In genomic region chr2:108492364-108492763, GRCh38 we compare ENCODE assay signal across 12 cellular contexts. TPM values are rescaled to one million over a fixed set of nuclear protein-coding genes. Genes with fewer than 3 reads are reported as not detected.
DNase-seq lines count a peak whose midpoint lies in the region; ATAC-seq, FAIRE-seq and TF ChIP-seq lines count a peak whose summit lies in the region.
"Had no signal": no experiment of that assay in that cellular context is flagged by ENCODE, and none has a peak within 500 bp of the region (broad histone marks: within the 10 kb centered on the region; RNA-seq: fewer than 3 reads in every experiment).

No MANE protein-coding gene starts in this region.

- POLR2A ChIA-PET in AG04450 (lab: Yijun Ruan, JAX), result interaction anchor here (1.0 to 1.3 kb wide), 2 partner anchors 43 to 83 kb away, joined by 4 read pairs; partner anchors contain the start of gene GCC2

- H3K4me1 ChIP-seq in mesenchymal stem cell (ENCODE audit: control insufficient read depth, insufficient read depth, low read depth, low read length), result no peaks in the 10 kb centered on the region

- TF ChIP-seq CTCF in AG04450 (IDR thresholded peaks at IDR 0.05; ENCODE audit: low read depth, low read length) (no peak), bronchial epithelial cell (IDR thresholded peaks at IDR 0.05; ENCODE audit: insufficient read depth, low read length, severe bottlenecking) (no peak)

- H2BK12ac ChIP-seq in mesenchymal stem cell (ENCODE audit: low read length in 2 of 2), result no peak overlapping the region

- H3K36me3 ChIP-seq in bronchial epithelial cell (ENCODE audit: control insufficient read depth, insufficient read depth, low read length) (peaks cover 1% of the 10 kb centered on the region), mesenchymal stem cell (ENCODE audit: control insufficient read depth in 1 of 2, insufficient read depth in 2 of 2, low read depth in 1 of 2, low read length in 2 of 2) (peaks cover 10 to 78% of the 10 kb centered on the region in 2 experiments)

- no peak overlapping the region for H2AK5ac ChIP-seq in mesenchymal stem cell (ENCODE audit: low read length, severe bottlenecking)

- H3K4ac ChIP-seq in mesenchymal stem cell (ENCODE audit: low read depth in 1 of 2, low read length in 2 of 2), result no peak overlapping the region

- intact Hi-C loops in posterior cingulate gyrus (cut with DNase I), result no loop called here

- H3K79me1 ChIP-seq in mesenchymal stem cell (replicated peaks; ENCODE audit: low read length, poor library complexity, severe bottlenecking), result peaks cover 6% of the 10 kb centered on the region

- no peak overlapping the region for H3K18ac ChIP-seq in mesenchymal stem cell (ENCODE audit: low read depth in 1 of 2, low read length in 2 of 2)

- H3K14ac ChIP-seq in mesenchymal stem cell (ENCODE audit: low read length in 2 of 2), result no peak overlapping the region

- H2AFZ ChIP-seq in mesenchymal stem cell (ENCODE audit: low read depth, low read length), result no peak overlapping the region
- H2AFZ ChIP-seq: PC-9 had no signal

- H3K27me3 ChIP-seq in AG04450 (ENCODE audit: control insufficient read depth, insufficient read depth, low read length), result no peaks in the 10 kb centered on the region
- no peaks in the 10 kb centered on the region for H3K27me3 ChIP-seq in bronchial epithelial cell (ENCODE audit: control insufficient read depth, insufficient read depth, low read length)
- no peaks in the 10 kb centered on the region for H3K27me3 ChIP-seq in mesenchymal stem cell (ENCODE audit: control insufficient read depth in 1 of 2, insufficient read depth in 1 of 2, low read length in 2 of 2)

- no peak overlapping the region for H4K8ac ChIP-seq in mesenchymal stem cell (ENCODE audit: low read length)

- H3K4me3 ChIP-seq in AG04450 (ENCODE audit: low read depth, low read length) (no peak overlapping the region), bronchial epithelial cell (ENCODE audit: low read depth, low read length) (no peak overlapping the region), mesenchymal stem cell (ENCODE audit: insufficient read depth in 1 of 2, low read depth in 1 of 2, low read length in 2 of 2) (no peak overlapping the region)
- H3K4me3 ChIP-seq: PC-9 had no signal

- no peak overlapping the region for H2BK15ac ChIP-seq in mesenchymal stem cell (ENCODE audit: low read depth, poor library complexity, severe bottlenecking)

- H3K27ac ChIP-seq in AG04450 (ENCODE audit: low read depth, low read length), result no peak overlapping the region
- peak overlapping the region; percentile 82 for H3K27ac ChIP-seq in mesenchymal stem cell (ENCODE audit: low read length, poor library complexity, severe bottlenecking)
- H3K27ac ChIP-seq: PC-9 had no signal

- no peak overlapping the region for H4K91ac ChIP-seq in mesenchymal stem cell (ENCODE audit: low read length)

- H3K4me2 ChIP-seq in mesenchymal stem cell (ENCODE audit: low read length, poor library complexity, severe bottlenecking), result no peak overlapping the region
- H3K4me2 ChIP-seq: PC-9 had no signal

- CTCF ChIA-PET in AG04450 (lab: Charles Lee), result interaction anchor here (1.7 kb wide), 1 partner anchor 91 kb away, joined by 13 read pairs; no protein-coding TSS in a partner anchor

- H2BK120ac ChIP-seq in mesenchymal stem cell (ENCODE audit: low read depth, low read length), result no peak overlapping the region

- no peaks in the 10 kb centered on the region for H3K9me3 ChIP-seq in AG04450 (ENCODE audit: control insufficient read depth, insufficient read depth, low read length)
- no peaks in the 10 kb centered on the region for H3K9me3 ChIP-seq in mesenchymal stem cell (ENCODE audit: control insufficient read depth, low read length)

- 5% methylated on average over 4 of the region's 4 CpGs for WGBS in mesenchymal stem cell

- no peak for ATAC-seq in HG03378 (IDR thresholded peaks at IDR 0.05; ENCODE audit: unreplicated experiment)

- FAIRE-seq in bronchial epithelial cell (lab: Jason Lieb, UNC), result peak; percentile 62

- no peak overlapping the region for H3K23ac ChIP-seq in mesenchymal stem cell (ENCODE audit: low read length in 2 of 2)

- no peak overlapping the region for H3K9ac ChIP-seq in mesenchymal stem cell (ENCODE audit: low read length)

- H2BK5ac ChIP-seq in mesenchymal stem cell (ENCODE audit: low read depth, low read length, poor library complexity, severe bottlenecking), result no peak overlapping the region

- DNase-seq in AG04450 (ENCODE audit: low read depth, low spot score) (peak; percentile 70), HuH-7 (ENCODE audit: low spot score) (peak; percentile 21), bronchial epithelial cell (ENCODE audit: low read depth) (peak; percentile 98), mesenchymal stem cell (peak; percentile 98), NCI-H1417 (lab: John Stamatoyannopoulos, UW) (no peak), NCI-H345 (lab: John Stamatoyannopoulos, UW) (no peak), posterior cingulate gyrus (no peak)
- DNase-seq: activated B cell treated with CpG ODN at 0.5 μM for 24 hours, NCI-H1105 treated with DMSO at 0.1 percent for 48 hours, PC-9, substantia nigra had no signal

RNA-seq across cellular contexts. Expression of gene LIMS1, which starts 41.9 kb away (rescaled TPM):
- polyA plus RNA-seq in AG04450 (2011; rRNA removed), result 87.3 and 95.0 TPM in 2 replicates
- polyA minus RNA-seq in AG04450 (2011; rRNA and poly(A)+ RNA removed), result 108 and 116 TPM in 2 replicates
- total RNA-seq in bronchial epithelial cell, result 42.1 and 62.1 TPM in 2 replicates
- 146 TPM for polyA plus RNA-seq in mesenchymal stem cell (2013, experiment 1 of 2)
- 150 TPM for polyA plus RNA-seq in mesenchymal stem cell (2013, experiment 2 of 2)

RNA-seq across cellular contexts. Expression of gene GCC2, which starts 43.4 kb away (rescaled TPM):
- 13.2 and 19.5 TPM in 2 replicates for polyA plus RNA-seq in AG04450 (2011; rRNA removed)
- polyA minus RNA-seq in AG04450 (2011; rRNA and poly(A)+ RNA removed), result 9.0 and 17.7 TPM in 2 replicates
- total RNA-seq in bronchial epithelial cell, result 9.0 and 10.1 TPM in 2 replicates
- 31.4 TPM for polyA plus RNA-seq in mesenchymal stem cell (2013, experiment 1 of 2)
- polyA plus RNA-seq in mesenchymal stem cell (2013, experiment 2 of 2), result 32.8 TPM

Comparison
In these comparisons a context has a peak if more than half of its experiments do, and no peak if none do; other contexts are left out.
1. DNase-seq: peak in AG04450 (single experiment), HuH-7 (single experiment), bronchial epithelial cell (single experiment) and mesenchymal stem cell (single experiment); none in NCI-H1417 (0 of 3), NCI-H345 (single experiment) and posterior cingulate gyrus (0 of 10).